ENCODE assay signal across 8 cellular contexts in genomic region chr3:113019182-113020137, GRCh38. TPM values are rescaled to one million over a fixed set of nuclear protein-coding genes. Genes with fewer than 3 reads are reported as not detected.
A peak's percentile ranks its signal among the peaks of the same experiment; 100 is the strongest.
DNase-seq lines count a peak whose midpoint lies in the region; ATAC-seq, FAIRE-seq and TF ChIP-seq lines count a peak whose summit lies in the region.

No MANE protein-coding gene starts in this region.

- DNase-seq in AG04449 (ENCODE audit: low read depth, low spot score) (peak; percentile 59), NCI-H2196 (lab: John Stamatoyannopoulos, UW; ENCODE audit: unreplicated experiment) (peak; percentile 96), WERI-Rb-1 (peak; percentile 90), bronchial epithelial cell (ENCODE audit: low read depth) (peak; percentile 80), iPS-NIHi11 (ENCODE audit: low spot score) (peak; percentile 96)

- H3K4me3 ChIP-seq in AG04449 (ENCODE audit: low read depth, low read length) (peak overlapping the region; percentile 82), WERI-Rb-1 (ENCODE audit: low read depth, low read length) (peak overlapping the region; percentile 56), bronchial epithelial cell (ENCODE audit: low read depth, low read length) (peak overlapping the region; percentile 62), skin epidermis (peak overlapping the region; percentile 63 to 95 (median 80))

- TF ChIP-seq CTCF in AG04449 (IDR thresholded peaks at IDR 0.05; ENCODE audit: insufficient read depth, low read length, missing control alignments) (no peak), WERI-Rb-1 (IDR thresholded peaks at IDR 0.05; ENCODE audit: low read depth, low read length) (no peak), bronchial epithelial cell (IDR thresholded peaks at IDR 0.05; ENCODE audit: insufficient read depth, low read length, severe bottlenecking) (no peak)

- H3K27ac ChIP-seq in WERI-Rb-1, result peak overlapping the region; percentile 90
- H3K27ac ChIP-seq in skin epidermis, result peak overlapping the region; percentile 67 to 97 (median 94)

- POLR2A ChIA-PET in AG04449 (lab: Yijun Ruan, JAX), result interaction anchor here (0.6 to 2.7 kb wide), 6 partner anchors 20 to 1420 kb away, joined by 3 to 10 read pairs (median 3); no protein-coding TSS in a partner anchor

- CTCF ChIA-PET in AG04449 (lab: Yijun Ruan, JAX), result interaction anchor here (0.9 to 7.0 kb wide), 9 partner anchors 11 to 437 kb away, joined by 3 to 61 read pairs (median 5); no protein-coding TSS in a partner anchor

- H3K27me3 ChIP-seq in WERI-Rb-1 (ENCODE audit: insufficient read depth, low read depth, severe bottlenecking) (no peaks in the 10 kb centered on the region), bronchial epithelial cell (ENCODE audit: control insufficient read depth, insufficient read depth, low read length) (no peaks in the 10 kb centered on the region)

- H3K9me3 ChIP-seq in WERI-Rb-1 (ENCODE audit: severe bottlenecking), result no peaks in the 10 kb centered on the region

- peaks cover 34% of the 10 kb centered on the region for H3K36me3 ChIP-seq in WERI-Rb-1
- peaks cover 6% of the 10 kb centered on the region for H3K36me3 ChIP-seq in bronchial epithelial cell (ENCODE audit: control insufficient read depth, insufficient read depth, low read length)

- peak; percentile 85 for ATAC-seq in GM18873 (IDR thresholded peaks at IDR 0.05; ENCODE audit: low FRiP score, unreplicated experiment)
- peak; percentile 91 for ATAC-seq in HG03135 (IDR thresholded peaks at IDR 0.05; ENCODE audit: unreplicated experiment)

- no peak for FAIRE-seq in bronchial epithelial cell (lab: Jason Lieb, UNC)

RNA-seq across cellular contexts. Expression of gene GTPBP8, which starts 28.7 kb away (rescaled TPM):
- total RNA-seq in bronchial epithelial cell, result 18.4 and 30.1 TPM in 2 replicates

RNA-seq across cellular contexts. Expression of gene CD200R1, which starts 44.6 kb away (rescaled TPM):
- total RNA-seq in bronchial epithelial cell, result under 0.01 TPM in 1 of 2 replicates, not detected in the other

Comparison
In these comparisons a context has a peak if more than half of its experiments do, and no peak if none do; other contexts are left out.
1. Peak in every context shown above with its lines: DNase-seq, ATAC-seq, H3K4me3 ChIP-seq and H3K27ac ChIP-seq.